2 cellular contexts compared by ENCODE assay signal in genomic region chr10:125840406-125840805, GRCh38.
TF ChIP-seq lines count a peak whose summit lies in the region.

No MANE protein-coding gene starts in this region.

TF ChIP-seq in HepG2, 621 proteins besides CTCF, POLR2A, EP300 and RAD21:
- TF ChIP-seq ZBTB33 (CRISPR knock-in tag; IDR thresholded peaks at IDR 0.05) (no peak), AGO2 (optimal IDR thresholded peaks at IDR 0.05; ENCODE audit: low read depth, low read length) (peak; percentile 28)
TF ChIP-seq in HepG2: peak in this region for 1.

TF ChIP-seq in endothelial cell of umbilical vein, 7 proteins besides CTCF, POLR2A, EP300 and RAD21:
- no peak for TF ChIP-seq MYC (IDR thresholded peaks at IDR 0.05; ENCODE audit: low read depth, low read length)
- TF ChIP-seq FOS (IDR thresholded peaks at IDR 0.05; ENCODE audit: borderline replicate concordance, insufficient read depth, low read length): no peak
- TF ChIP-seq MAX (IDR thresholded peaks at IDR 0.05; ENCODE audit: insufficient read depth, insufficient read length): no peak
- no peak for TF ChIP-seq EZH2 (IDR thresholded peaks at IDR 0.05; ENCODE audit: borderline replicate concordance, low read depth, low read length, severe bottlenecking)
- no peak for TF ChIP-seq POLR2AphosphoS5 (IDR thresholded peaks at IDR 0.05; ENCODE audit: insufficient read depth, low read depth, low read length)
- no peak for TF ChIP-seq JUN (IDR thresholded peaks at IDR 0.05; ENCODE audit: borderline replicate concordance, insufficient read depth, insufficient read length, low read depth)
- no peak for TF ChIP-seq GATA2 (IDR thresholded peaks at IDR 0.05; ENCODE audit: insufficient read depth, insufficient read length, low read depth, low read length)
